ENCODE assay signal across 1 cellular context in genomic region chr22:20316844-20317401, GRCh38.
A peak's percentile ranks its signal among the peaks of the same experiment; 100 is the strongest.
TF ChIP-seq lines count a peak whose summit lies in the region.

No MANE protein-coding gene starts in this region.

TF ChIP-seq in K562, 482 proteins besides CTCF, POLR2A, EP300 and RAD21 (continues in another document):
- TF ChIP-seq ELK1 (CRISPR knock-in tag; IDR thresholded peaks at IDR 0.05) = no peak
- no peak for TF ChIP-seq ZNF780A (CRISPR knock-in tag; IDR thresholded peaks at IDR 0.05)
- TF ChIP-seq ZNF444 (CRISPR knock-in tag; IDR thresholded peaks at IDR 0.05) = no peak
- TF ChIP-seq CREB3L1 (IDR thresholded peaks at IDR 0.05; ENCODE audit: borderline replicate concordance, low read depth) = no peak
- no peak for TF ChIP-seq EWSR1 (IDR thresholded peaks at IDR 0.05; ENCODE audit: borderline replicate concordance, low read depth, partially characterized antibody)
- no peak for TF ChIP-seq NR2F6 (CRISPR knock-in tag; IDR thresholded peaks at IDR 0.05)
- TF ChIP-seq NELFE (IDR thresholded peaks at IDR 0.05; ENCODE audit: insufficient read depth, insufficient read length) = no peak
- TF ChIP-seq MXI1 (IDR thresholded peaks at IDR 0.05; ENCODE audit: low read depth, low read length) = no peak
- TF ChIP-seq BHLHE40 (IDR thresholded peaks at IDR 0.05; ENCODE audit: low read length) = no peak; the same call in 1 of the 2 replicates
- no peak for TF ChIP-seq BCL6 (CRISPR knock-in tag; IDR thresholded peaks at IDR 0.05)
- TF ChIP-seq SMAD4 (CRISPR knock-in tag; conservative IDR thresholded peaks at IDR 0.05) = no peak
- TF ChIP-seq E2F6 (IDR thresholded peaks at IDR 0.05; ENCODE audit: borderline replicate concordance in 1 of 2, extremely low read depth in 1 of 2, insufficient read depth in 1 of 2, insufficient read length in 1 of 2, low read depth in 1 of 2, low read length in 1 of 2, poor library complexity in 1 of 2, severe bottlenecking in 1 of 2) = no peak
- no peak for TF ChIP-seq CGGBP1 (CRISPR knock-in tag; IDR thresholded peaks at IDR 0.05)
- no peak for TF ChIP-seq HNRNPK (IDR thresholded peaks at IDR 0.05; ENCODE audit: low read depth, low read length, poor library complexity, severe bottlenecking)
- TF ChIP-seq EHMT2 (IDR thresholded peaks at IDR 0.05) = no peak
- TF ChIP-seq TCF15 (CRISPR knock-in tag; IDR thresholded peaks at IDR 0.05) = 0 out of 2 replicates have a peak, but pooled peaks have one; percentile 51
- TF ChIP-seq ARID3B (CRISPR knock-in tag; IDR thresholded peaks at IDR 0.05; ENCODE audit: borderline replicate concordance) = 0 out of 2 replicates have a peak, but pooled peaks have one; percentile 0
- TF ChIP-seq NFIC (IDR thresholded peaks at IDR 0.05) = no peak
- no peak for TF ChIP-seq ZKSCAN1 (IDR thresholded peaks at IDR 0.05; ENCODE audit: low read depth, low read length)
- no peak for TF ChIP-seq ZNF318 (IDR thresholded peaks at IDR 0.05; ENCODE audit: borderline replicate concordance in 1 of 2, low read depth in 1 of 2)
- no peak for TF ChIP-seq MXD1 (CRISPR knock-in tag; IDR thresholded peaks at IDR 0.05; ENCODE audit: borderline replicate concordance, poor library complexity, severe bottlenecking)
- TF ChIP-seq MLLT1 (IDR thresholded peaks at IDR 0.05) = no peak
- no peak for TF ChIP-seq ZBTB49 (CRISPR knock-in tag; IDR thresholded peaks at IDR 0.05; ENCODE audit: borderline replicate concordance)
- TF ChIP-seq ZNF431 (CRISPR knock-in tag; IDR thresholded peaks at IDR 0.05) = no peak
- TF ChIP-seq FOXP4 (CRISPR knock-in tag; IDR thresholded peaks at IDR 0.05; ENCODE audit: borderline replicate concordance) = 0 out of 2 replicates have a peak, but pooled peaks have one; percentile 5
- TF ChIP-seq GATA2 (CRISPR knock-in tag; IDR thresholded peaks at IDR 0.05) = no peak
- no peak for TF ChIP-seq GATAD2A (IDR thresholded peaks at IDR 0.05)
- no peak for TF ChIP-seq MAX (CRISPR knock-in tag; IDR thresholded peaks at IDR 0.05)
- TF ChIP-seq ZNF778 (CRISPR knock-in tag; IDR thresholded peaks at IDR 0.05) = no peak
- no peak for TF ChIP-seq ZNF24 (IDR thresholded peaks at IDR 0.05)
- no peak for TF ChIP-seq SRF (CRISPR knock-in tag; IDR thresholded peaks at IDR 0.05)
- no peak for TF ChIP-seq MTA2 (IDR thresholded peaks at IDR 0.05; ENCODE audit: low read depth)
- no peak for TF ChIP-seq ZBTB26 (CRISPR knock-in tag; IDR thresholded peaks at IDR 0.05)
